In the genomic region with DNA sequence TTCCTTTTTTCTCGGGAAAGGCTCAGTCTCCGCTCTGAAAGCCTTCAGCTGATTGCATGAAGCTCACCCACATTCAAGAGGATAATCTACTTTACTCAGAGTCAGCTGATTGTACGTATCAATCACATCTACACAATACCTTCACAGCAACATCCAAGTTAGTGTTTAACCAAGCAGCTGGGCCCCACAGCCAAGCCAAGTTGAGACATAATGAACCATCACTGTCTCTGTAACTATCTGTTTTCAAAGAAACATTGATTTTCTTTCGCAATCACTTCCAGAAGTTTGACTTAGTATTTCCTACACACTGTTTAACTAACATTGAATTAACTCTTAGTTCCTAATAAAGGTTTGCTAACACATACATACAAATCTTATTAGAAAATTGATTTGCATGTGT, we compare ENCODE assay signal across 18 cellular contexts. TPM values are rescaled to one million over a fixed set of nuclear protein-coding genes. Genes with fewer than 3 reads are reported as not detected.
DNase-seq lines count a peak whose midpoint lies in the region; ATAC-seq, FAIRE-seq and TF ChIP-seq lines count a peak whose summit lies in the region.
"Had no signal": no experiment of that assay in that cellular context is flagged by ENCODE, and none has a peak within 500 bp of the region (broad histone marks: within the 10 kb centered on the region; RNA-seq: fewer than 3 reads in every experiment).

No MANE protein-coding gene starts in this region.

- 89% methylated on average over 4 of the region's 4 CpGs; no CpG with 5 or more reads in 1 of the 2 experiments for WGBS in H1 (ENCODE audit: extremely low coverage in 1 of 2, insufficient coverage in 1 of 2, insufficient read length in 1 of 2, insufficient replicate concordance in 2 of 2, low coverage in 1 of 2, low lambda C conversion rate in 2 of 2, missing lambda C conversion rate in 1 of 2), 2 experiments
- whole genome bisulfite sequencing in smooth muscle cell (ENCODE audit: low lambda C conversion rate) = 70% methylated on average over 4 of the region's 4 CpGs

- no peak for ATAC-seq in HG02870 (IDR thresholded peaks at IDR 0.05; ENCODE audit: unreplicated experiment)
- ATAC-seq: activated CD4-positive, alpha-beta T cell treated with anti-CD3 and anti-CD28 coated beads for 36 hours; activated naive CD8-positive, alpha-beta T cell treated with anti-CD3 and anti-CD28 coated beads, Interleukin-2, amount 50 U/mL, for 24 hours had no signal

- DNase-seq in SK-MEL-5 (ENCODE audit: low read depth, low spot score) (peak; percentile 83), H1 (ENCODE audit: low read depth in 1 of 2, low spot score in 2 of 2) (no peak), mucosa of gallbladder (ENCODE audit: low spot score) (peak; percentile 77), smooth muscle cell (lab: John Stamatoyannopoulos, UW; ENCODE audit: unreplicated experiment) (no peak), H4 (ENCODE audit: low spot score) (no peak)
- DNase-seq in activated T-cell treated with anti-CD3 and anti-CD28 coated beads, Interleukin-2, amount 50 U/mL, for 48 hours = no peak
- DNase-seq: activated CD4-positive, alpha-beta T cell treated with anti-CD3 and anti-CD28 coated beads for 36 hours; activated naive CD8-positive, alpha-beta T cell treated with anti-CD3 and anti-CD28 coated beads, Interleukin-2, amount 50 U/mL, for 24 hours; activated T-cell treated with anti-CD3 and anti-CD28 coated beads, Interleukin-2, amount 50 U/mL, for 24 hours; cortex of kidney; DMS79 treated with DMSO at 0.1 percent for 48 hours; NCI-H1930; NCI-H526 treated with DMSO at 0.1 percent for 48 hours; T-helper 2 cell had no signal

- no peak overlapping the region for H4K91ac ChIP-seq in H1 (replicated peaks; ENCODE audit: insufficient read length, low read length)

- H3K18ac ChIP-seq in H1 (ENCODE audit: extremely low read depth, low read length) = no peak overlapping the region

- H3K4me2 ChIP-seq in H1 (ENCODE audit: insufficient read depth in 1 of 2, low read depth in 2 of 2, low read length in 2 of 2) (no peak overlapping the region), smooth muscle cell (no peak overlapping the region)
- H3K4me2 ChIP-seq: BLaER1 treated with 17β-estradiol and CSF1 and Interleukin-3, amounts not matched to agents 10 nM and 100 nM had no signal

- CTCF ChIA-PET in H1 (lab: Charles Lee; ENCODE audit: partially characterized antibody) = no interaction called here

- no peaks in the 10 kb centered on the region for H3F3A ChIP-seq in smooth muscle cell (ENCODE audit: low read depth)

- H3K79me2 ChIP-seq in H1 (ENCODE audit: control insufficient read depth in 1 of 2, insufficient read depth in 2 of 2, low read length in 2 of 2) (no peaks in the 10 kb centered on the region), smooth muscle cell (ENCODE audit: low read depth) (no peaks in the 10 kb centered on the region)

- H4K20me1 ChIP-seq in H1 (replicated peaks in 1 of 2; ENCODE audit: control insufficient read depth in 1 of 2, insufficient read depth in 2 of 2, low read length in 2 of 2) (no peaks in the 10 kb centered on the region), smooth muscle cell (ENCODE audit: low read depth) (no peaks in the 10 kb centered on the region)
- H4K20me1 ChIP-seq: BLaER1 treated with 17β-estradiol and CSF1 and Interleukin-3, amounts not matched to agents 10 nM and 100 nM had no signal

- H3K9me3 ChIP-seq in H1 (ENCODE audit: insufficient read depth in 2 of 2, low read depth in 1 of 2, low read length in 1 of 2) (no peaks in the 10 kb centered on the region), smooth muscle cell (replicated peaks; ENCODE audit: low read depth) (no peaks in the 10 kb centered on the region)
- H3K9me3 ChIP-seq: BLaER1 treated with 17β-estradiol and CSF1 and Interleukin-3, amounts not matched to agents 10 nM and 100 nM; esophagus muscularis mucosa; HAP-1 had no signal

- POLR2A ChIA-PET in H1 (lab: Charles Lee; ENCODE audit: partially characterized antibody) = interaction anchor here (1.0 kb wide), 1 partner anchor 16 kb away, joined by 3 read pairs; no protein-coding TSS in a partner anchor

- H3K27ac ChIP-seq in H1 (ENCODE audit: low read depth, low read length) = no peak overlapping the region
- H3K27ac ChIP-seq in smooth muscle cell (ENCODE audit: low read depth) = no peak overlapping the region
- H3K27ac ChIP-seq: BLaER1 treated with 17β-estradiol and CSF1 and Interleukin-3, amounts not matched to agents 10 nM and 100 nM had no signal

- no peaks in the 10 kb centered on the region for H3K23me2 ChIP-seq in H1 (ENCODE audit: low read depth, low read length)

- H3K36me3 ChIP-seq in H1 (ENCODE audit: control insufficient read depth in 2 of 4, insufficient read depth in 4 of 4, low read length in 3 of 4) (no peaks in the 10 kb centered on the region), smooth muscle cell (ENCODE audit: low read depth) (no peaks in the 10 kb centered on the region)
- H3K36me3 ChIP-seq: BLaER1 treated with 17β-estradiol and CSF1 and Interleukin-3, amounts not matched to agents 10 nM and 100 nM; esophagus muscularis mucosa; HAP-1 had no signal

- H3K23ac ChIP-seq in H1 (ENCODE audit: insufficient read length) = no peak overlapping the region

- H3K4ac ChIP-seq in H1 (replicated peaks; ENCODE audit: insufficient read length, low read depth, low read length) = no peak overlapping the region

- H2AFZ ChIP-seq in H1 (ENCODE audit: low read length) (peak overlapping the region; percentile 14; the same call in 1 of the 2 replicates), smooth muscle cell (ENCODE audit: low read depth) (peak overlapping the region; percentile 96)

- no peak overlapping the region for H3K56ac ChIP-seq in H1 (replicated peaks; ENCODE audit: insufficient read length, low read depth, low read length)

- H2BK5ac ChIP-seq in H1 (ENCODE audit: low read depth, low read length) = no peak overlapping the region

- TF ChIP-seq CTCF in H1 (IDR thresholded peaks at IDR 0.05; ENCODE audit: control extremely low read depth in 1 of 3, insufficient read depth in 1 of 3, low read depth in 1 of 3, low read length in 3 of 3) (no peak), smooth muscle cell (IDR thresholded peaks at IDR 0.05; ENCODE audit: borderline replicate concordance, insufficient read depth, poor library complexity, severe bottlenecking) (no peak)

- no peak overlapping the region for H2BK15ac ChIP-seq in H1 (ENCODE audit: low read length)

- H2BK120ac ChIP-seq in H1 (replicated peaks; ENCODE audit: low read depth, low read length) = no peak overlapping the region

- no peak overlapping the region for H4K5ac ChIP-seq in H1 (ENCODE audit: insufficient read length, low read depth, low read length)

- H4K8ac ChIP-seq in H1 (ENCODE audit: extremely low read depth, insufficient read depth, low read length) = no peak overlapping the region

- H3K4me3 ChIP-seq in H1 (ENCODE audit: extremely low read depth in 1 of 4, insufficient read depth in 2 of 4, low read depth in 3 of 4, low read length in 4 of 4) (no peak overlapping the region), smooth muscle cell (peak overlapping the region; percentile 35)
- H3K4me3 ChIP-seq: BLaER1 treated with 17β-estradiol and CSF1 and Interleukin-3, amounts not matched to agents 10 nM and 100 nM; esophagus muscularis mucosa; HAP-1 had no signal

- H2BK20ac ChIP-seq in H1 (ENCODE audit: low read length) = no peak overlapping the region

- no peak for FAIRE-seq in H1 (lab: Jason Lieb, UNC)

- in situ Hi-C loops in SK-MEL-5 (cut with HindIII; ENCODE audit: low pct_unique_long_range_greater_than_20kb, low sequenced_read_pairs) = no loop called here

- TF ChIP-seq EP300 in H1 (IDR thresholded peaks at IDR 0.05; ENCODE audit: borderline replicate concordance in 1 of 2, low read depth in 2 of 2, low read length in 2 of 2) = no peak

- H2BK12ac ChIP-seq in H1 (ENCODE audit: low read depth, low read length) = no peak overlapping the region

- no peaks in the 10 kb centered on the region for H3K79me1 ChIP-seq in H1 (ENCODE audit: low read depth, low read length)

- TF ChIP-seq RAD21 in H1 (IDR thresholded peaks at IDR 0.05 in 1 of 2, conservative IDR thresholded peaks at IDR 0.05 in 1 of 2; ENCODE audit: low read depth in 2 of 2, low read length in 2 of 2) = no peak

- no peak overlapping the region for H3K14ac ChIP-seq in H1 (ENCODE audit: insufficient read length)

- H3K27me3 ChIP-seq in H1 (replicated peaks in 1 of 4; ENCODE audit: control insufficient read depth in 3 of 4, extremely low read depth in 1 of 4, insufficient read depth in 3 of 4, low read length in 3 of 4) = no peaks in the 10 kb centered on the region
- H3K27me3 ChIP-seq in smooth muscle cell (ENCODE audit: low read depth) = no peaks in the 10 kb centered on the region
- H3K27me3 ChIP-seq: BLaER1 treated with 17β-estradiol and CSF1 and Interleukin-3, amounts not matched to agents 10 nM and 100 nM; esophagus muscularis mucosa had no signal

- H3K4me1 ChIP-seq in H1 (replicated peaks in 1 of 4; ENCODE audit: control insufficient read depth in 3 of 4, insufficient read depth in 4 of 4, low read length in 3 of 4) (no peaks in the 10 kb centered on the region), smooth muscle cell (ENCODE audit: low read depth) (peaks cover 10% of the 10 kb centered on the region)
- H3K4me1 ChIP-seq: HAP-1 had no signal

- TF ChIP-seq POLR2A in H1 (IDR thresholded peaks at IDR 0.05; ENCODE audit: control extremely low read depth in 1 of 2, low read depth in 2 of 2, low read length in 2 of 2) = no peak

- no peak overlapping the region for H2AK5ac ChIP-seq in H1 (ENCODE audit: low read depth, low read length)

- H3K9ac ChIP-seq in H1 (replicated peaks in 1 of 4; ENCODE audit: extremely low read depth in 1 of 4, low read depth in 3 of 4, low read length in 3 of 4) (no peak overlapping the region), smooth muscle cell (ENCODE audit: low read depth) (no peak overlapping the region)
- H3K9ac ChIP-seq: BLaER1 treated with 17β-estradiol and CSF1 and Interleukin-3, amounts not matched to agents 10 nM and 100 nM had no signal

RNA-seq across cellular contexts. Expression of a gene that starts 40.3 kb away (rescaled TPM):
- total RNA-seq in SK-MEL-5 (2014; rRNA removed; shearing (Covaris generic)) = 27.5 and 32.5 TPM in 2 replicates
- polyA plus RNA-seq in SK-MEL-5 (2015; cell fraction: cytosol; rRNA removed) = 20.8 and 23.8 TPM in 2 replicates
- polyA plus RNA-seq in SK-MEL-5 (2015; cell fraction: nucleus; rRNA removed) = 16.6 and 22.0 TPM in 2 replicates
- total RNA-seq in H1 (2021; fragmentation: NEBNext Ultra II Directional; extraction: Animal tissue kit (Norgen Biotek cat#: 25700)) = 18.5 and 18.9 TPM in 2 replicates
- polyA plus RNA-seq in H1 (2011; rRNA removed) (4.0 and 5.4 TPM in 2 replicates), smooth muscle cell (20.0 and 23.6 TPM in 2 replicates)
- 7.0 TPM for polyA plus RNA-seq in H1 (2011; cell fraction: cytosol; rRNA removed)
- 4.4 TPM for polyA plus RNA-seq in H1 (2011; cell fraction: nucleus; rRNA removed)
- polyA plus RNA-seq in H1 (2012, experiment 1 of 2) = 6.4 to 9.0 TPM (median 6.7 TPM) in 4 replicates
- 2.2 TPM for polyA plus RNA-seq in H1 (2012, experiment 2 of 2)
- polyA plus RNA-seq in H1 (2013, experiment 1 of 2) = 24.9 TPM
- 25.3 TPM for polyA plus RNA-seq in H1 (2013, experiment 2 of 2)
- 1.3 and 2.0 TPM in 2 replicates for polyA minus RNA-seq in H1 (2011; rRNA and poly(A)+ RNA removed)
- 2.9 TPM for polyA minus RNA-seq in H1 (2011; cell fraction: cytosol; rRNA and poly(A)+ RNA removed)
- polyA minus RNA-seq in H1 (2011; cell fraction: nucleus; rRNA and poly(A)+ RNA removed) = 5.5 TPM
- total RNA-seq in mucosa of gallbladder (16.5 TPM), smooth muscle cell (25.1 and 28.1 TPM in 2 replicates)
- 21.4 and 32.3 TPM in 2 replicates for total RNA-seq in H4 (2014; rRNA removed; shearing (Covaris generic))

RNA-seq across cellular contexts. Expression of a gene that starts 40.4 kb away (rescaled TPM):
- total RNA-seq in SK-MEL-5 (2014; rRNA removed; shearing (Covaris generic)) = 45.4 and 47.3 TPM in 2 replicates
- polyA plus RNA-seq in SK-MEL-5 (2015; cell fraction: cytosol; rRNA removed) = 27.6 and 36.4 TPM in 2 replicates
- 59.8 and 73.8 TPM in 2 replicates for polyA plus RNA-seq in SK-MEL-5 (2015; cell fraction: nucleus; rRNA removed)
- 23.1 and 25.9 TPM in 2 replicates for total RNA-seq in H1 (2021; fragmentation: NEBNext Ultra II Directional; extraction: Animal tissue kit (Norgen Biotek cat#: 25700))
- polyA plus RNA-seq in H1 (2011; rRNA removed) = 15.3 and 19.2 TPM in 2 replicates
- polyA plus RNA-seq in H1 (2011; cell fraction: cytosol; rRNA removed) = 22.7 TPM
- polyA plus RNA-seq in H1 (2011; cell fraction: nucleus; rRNA removed) = 16.9 TPM
- 15.6 to 23.6 TPM (median 18.3 TPM) in 4 replicates for polyA plus RNA-seq in H1 (2012, experiment 1 of 2)
- polyA plus RNA-seq in H1 (2012, experiment 2 of 2) = 1.0 TPM
- polyA plus RNA-seq in H1 (2013, experiment 1 of 2) = 19.2 TPM
- 20.3 TPM for polyA plus RNA-seq in H1 (2013, experiment 2 of 2)
- 42.2 and 59.0 TPM in 2 replicates for polyA minus RNA-seq in H1 (2011; rRNA and poly(A)+ RNA removed)
- 23.0 TPM for polyA minus RNA-seq in H1 (2011; cell fraction: cytosol; rRNA and poly(A)+ RNA removed)
- 31.1 TPM for polyA minus RNA-seq in H1 (2011; cell fraction: nucleus; rRNA and poly(A)+ RNA removed)
- 33.8 TPM for total RNA-seq in mucosa of gallbladder
- total RNA-seq in smooth muscle cell = 41.0 and 56.5 TPM in 2 replicates
- 12.4 and 15.5 TPM in 2 replicates for polyA plus RNA-seq in smooth muscle cell
- 21.3 and 48.7 TPM in 2 replicates for total RNA-seq in H4 (2014; rRNA removed; shearing (Covaris generic))

Comparison
In these comparisons a context has a peak if more than half of its experiments do, and no peak if none do; other contexts are left out.
1. DNase-seq: peak in SK-MEL-5 (single experiment) and mucosa of gallbladder (single experiment); none in H1 (0 of 2), smooth muscle cell (single experiment), H4 (single experiment) and activated T-cell treated with anti-CD3 and anti-CD28 coated beads, Interleukin-2, amount 50 U/mL, for 48 hours (0 of 2).